Comparison of ENCODE assay signal across 1 cellular context in the genomic region with DNA sequence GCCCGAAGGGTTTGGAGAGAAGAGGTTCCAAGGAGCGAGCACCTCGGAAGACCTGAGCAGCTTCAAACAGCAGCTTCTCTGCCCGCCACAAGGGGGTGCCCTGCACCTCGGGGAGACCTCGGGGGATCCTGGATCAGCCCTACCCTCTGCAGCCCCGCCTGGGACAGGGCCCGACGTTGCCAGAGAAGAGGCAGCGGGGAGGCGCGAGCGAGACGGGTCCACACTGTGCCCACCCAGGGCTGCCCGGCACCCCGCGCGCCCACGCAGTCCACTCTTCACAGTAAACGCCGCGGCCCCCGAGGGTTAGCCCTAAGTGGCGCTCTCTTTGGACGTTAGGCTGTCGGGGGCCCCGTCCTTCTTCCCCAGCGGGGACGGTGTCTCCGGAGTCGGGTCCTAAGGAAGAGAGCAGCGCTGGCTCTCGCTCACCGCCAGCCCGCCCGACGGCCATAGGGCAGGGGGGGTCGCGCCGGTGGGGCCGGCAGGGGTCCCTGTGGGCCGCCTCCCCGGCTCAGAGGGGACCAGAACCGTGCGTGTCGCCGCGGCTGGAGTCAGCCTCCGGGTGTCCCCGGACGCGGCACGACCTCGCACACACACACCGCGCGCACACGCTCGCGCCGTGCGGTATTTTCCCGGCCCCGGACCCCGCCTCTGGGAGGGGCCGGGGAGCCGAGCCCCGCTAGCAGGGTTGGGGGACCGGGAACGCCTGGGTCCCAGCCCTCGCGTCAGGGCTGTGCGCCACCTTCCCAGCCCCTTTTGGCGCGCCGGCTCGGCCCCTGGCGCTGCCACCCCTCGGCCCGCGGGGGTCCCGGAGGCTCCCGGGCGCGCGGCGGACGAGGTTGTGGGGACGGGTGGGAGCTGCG.
TF ChIP-seq lines count a peak whose summit lies in the region.

No MANE protein-coding gene starts in this region.

TF ChIP-seq in HepG2, 621 proteins besides CTCF, POLR2A, EP300 and RAD21 (continued from another document and continues in another):
- TF ChIP-seq, protein P1, sequence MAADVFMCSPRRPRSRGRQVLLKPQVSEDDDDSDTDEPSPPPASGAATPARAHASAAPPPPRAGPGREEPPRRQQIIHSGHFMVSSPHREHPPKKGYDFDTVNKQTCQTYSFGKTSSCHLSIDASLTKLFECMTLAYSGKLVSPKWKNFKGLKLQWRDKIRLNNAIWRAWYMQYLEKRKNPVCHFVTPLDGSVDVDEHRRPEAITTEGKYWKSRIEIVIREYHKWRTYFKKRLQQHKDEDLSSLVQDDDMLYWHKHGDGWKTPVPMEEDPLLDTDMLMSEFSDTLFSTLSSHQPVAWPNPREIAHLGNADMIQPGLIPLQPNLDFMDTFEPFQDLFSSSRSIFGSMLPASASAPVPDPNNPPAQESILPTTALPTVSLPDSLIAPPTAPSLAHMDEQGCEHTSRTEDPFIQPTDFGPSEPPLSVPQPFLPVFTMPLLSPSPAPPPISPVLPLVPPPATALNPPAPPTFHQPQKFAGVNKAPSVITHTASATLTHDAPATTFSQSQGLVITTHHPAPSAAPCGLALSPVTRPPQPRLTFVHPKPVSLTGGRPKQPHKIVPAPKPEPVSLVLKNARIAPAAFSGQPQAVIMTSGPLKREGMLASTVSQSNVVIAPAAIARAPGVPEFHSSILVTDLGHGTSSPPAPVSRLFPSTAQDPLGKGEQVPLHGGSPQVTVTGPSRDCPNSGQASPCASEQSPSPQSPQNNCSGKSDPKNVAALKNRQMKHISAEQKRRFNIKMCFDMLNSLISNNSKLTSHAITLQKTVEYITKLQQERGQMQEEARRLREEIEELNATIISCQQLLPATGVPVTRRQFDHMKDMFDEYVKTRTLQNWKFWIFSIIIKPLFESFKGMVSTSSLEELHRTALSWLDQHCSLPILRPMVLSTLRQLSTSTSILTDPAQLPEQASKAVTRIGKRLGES (CRISPR knock-in tag; IDR thresholded peaks at IDR 0.05; ENCODE audit: borderline replicate concordance): no peak
- TF ChIP-seq PCBP1 (IDR thresholded peaks at IDR 0.05; ENCODE audit: borderline replicate concordance, low read depth, low read length): 0 out of 2 replicates have a peak, but pooled peaks have one; percentile 75
- no peak for TF ChIP-seq ZNF644 (CRISPR knock-in tag; IDR thresholded peaks at IDR 0.05; ENCODE audit: low read depth)
- TF ChIP-seq SP1 (IDR thresholded peaks at IDR 0.05): no peak
- no peak for TF ChIP-seq SP1 (CRISPR knock-in tag; IDR thresholded peaks at IDR 0.05)
- TF ChIP-seq DMTF1 (CRISPR knock-in tag; IDR thresholded peaks at IDR 0.05): peak; percentile 38; the same call in 1 of the 2 replicates
- TF ChIP-seq ZNF513 (CRISPR knock-in tag; conservative IDR thresholded peaks at IDR 0.05): 0 out of 2 replicates have a peak, but pooled peaks have one; percentile 77
- 0 out of 2 replicates have a peak, but pooled peaks have one; percentile 37 for TF ChIP-seq POGK (CRISPR knock-in tag; conservative IDR thresholded peaks at IDR 0.05)
- TF ChIP-seq MXD1 (CRISPR knock-in tag; IDR thresholded peaks at IDR 0.05): peak; percentile 83
- TF ChIP-seq AGO1 (IDR thresholded peaks at IDR 0.05; ENCODE audit: low read depth, low read length, poor library complexity, severe bottlenecking): peak; percentile 64
- TF ChIP-seq ZBTB7B (CRISPR knock-in tag; IDR thresholded peaks at IDR 0.05): peak; percentile 76; the same call in 1 of the 2 replicates
- TF ChIP-seq MTF2 (CRISPR knock-in tag; IDR thresholded peaks at IDR 0.05; ENCODE audit: borderline replicate concordance): peak; percentile 95
- TF ChIP-seq, protein P2, sequence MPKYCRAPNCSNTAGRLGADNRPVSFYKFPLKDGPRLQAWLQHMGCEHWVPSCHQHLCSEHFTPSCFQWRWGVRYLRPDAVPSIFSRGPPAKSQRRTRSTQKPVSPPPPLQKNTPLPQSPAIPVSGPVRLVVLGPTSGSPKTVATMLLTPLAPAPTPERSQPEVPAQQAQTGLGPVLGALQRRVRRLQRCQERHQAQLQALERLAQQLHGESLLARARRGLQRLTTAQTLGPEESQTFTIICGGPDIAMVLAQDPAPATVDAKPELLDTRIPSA (CRISPR knock-in tag; IDR thresholded peaks at IDR 0.05; ENCODE audit: borderline replicate concordance): 0 out of 2 replicates have a peak, but pooled peaks have one; percentile 37
- peak; percentile 48 for TF ChIP-seq UBTF (CRISPR knock-in tag; IDR thresholded peaks at IDR 0.05)
- TF ChIP-seq ZNF615 (CRISPR knock-in tag; IDR thresholded peaks at IDR 0.05; ENCODE audit: borderline replicate concordance): no peak
- peak; percentile 57 for TF ChIP-seq ZNF687 (CRISPR knock-in tag; IDR thresholded peaks at IDR 0.05)
- no peak for TF ChIP-seq ZNF20 (CRISPR knock-in tag; IDR thresholded peaks at IDR 0.05)
- TF ChIP-seq ZNF670 (CRISPR knock-in tag; IDR thresholded peaks at IDR 0.05; ENCODE audit: borderline replicate concordance): no peak
- no peak for TF ChIP-seq CBX2 (IDR thresholded peaks at IDR 0.05; ENCODE audit: low read depth, low read length)
- peak; percentile 94; the same call in 1 of the 2 replicates for TF ChIP-seq CBX2 (CRISPR knock-in tag; IDR thresholded peaks at IDR 0.05; ENCODE audit: low read depth)
- TF ChIP-seq ZNF274 (CRISPR knock-in tag; IDR thresholded peaks at IDR 0.05): peak; percentile 61
- TF ChIP-seq, protein P3, sequence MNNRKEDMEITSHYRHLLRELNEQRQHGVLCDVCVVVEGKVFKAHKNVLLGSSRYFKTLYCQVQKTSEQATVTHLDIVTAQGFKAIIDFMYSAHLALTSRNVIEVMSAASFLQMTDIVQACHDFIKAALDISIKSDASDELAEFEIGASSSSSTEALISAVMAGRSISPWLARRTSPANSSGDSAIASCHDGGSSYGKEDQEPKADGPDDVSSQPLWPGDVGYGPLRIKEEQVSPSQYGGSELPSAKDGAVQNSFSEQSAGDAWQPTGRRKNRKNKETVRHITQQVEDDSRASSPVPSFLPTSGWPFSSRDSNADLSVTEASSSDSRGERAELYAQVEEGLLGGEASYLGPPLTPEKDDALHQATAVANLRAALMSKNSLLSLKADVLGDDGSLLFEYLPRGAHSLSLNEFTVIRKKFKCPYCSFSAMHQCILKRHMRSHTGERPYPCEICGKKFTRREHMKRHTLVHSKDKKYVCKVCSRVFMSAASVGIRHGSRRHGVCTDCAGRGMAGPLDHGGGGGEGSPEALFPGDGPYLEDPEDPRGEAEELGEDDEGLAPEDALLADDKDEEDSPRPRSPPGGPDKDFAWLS (CRISPR knock-in tag; IDR thresholded peaks at IDR 0.05; ENCODE audit: borderline replicate concordance): peak; percentile 81; the same call in 1 of the 2 replicates
- 0 out of 2 replicates have a peak, but pooled peaks have one; percentile 27 for TF ChIP-seq ATF3 (CRISPR knock-in tag; IDR thresholded peaks at IDR 0.05)
- TF ChIP-seq IRF2 (CRISPR knock-in tag; IDR thresholded peaks at IDR 0.05): 0 out of 2 replicates have a peak, but pooled peaks have one; percentile 22
- no peak for TF ChIP-seq FOXK2 (IDR thresholded peaks at IDR 0.05)
- TF ChIP-seq SRSF1 (optimal IDR thresholded peaks at IDR 0.05; ENCODE audit: low read depth, low read length): no peak
- peak; percentile 54 for TF ChIP-seq RBM39 (IDR thresholded peaks at IDR 0.05; ENCODE audit: low read depth, low read length, poor library complexity, severe bottlenecking)
- peak; percentile 74 for TF ChIP-seq ZNF547 (CRISPR knock-in tag; IDR thresholded peaks at IDR 0.05)
- peak; percentile 51; the same call in 1 of the 2 replicates for TF ChIP-seq KDM5B (CRISPR knock-in tag; IDR thresholded peaks at IDR 0.05; ENCODE audit: borderline replicate concordance)
- 0 out of 2 replicates have a peak, but pooled peaks have one; percentile 25 for TF ChIP-seq SALL2 (CRISPR knock-in tag; IDR thresholded peaks at IDR 0.05)
